Comparison of ENCODE assay signal across 13 cellular contexts in the genomic region with DNA sequence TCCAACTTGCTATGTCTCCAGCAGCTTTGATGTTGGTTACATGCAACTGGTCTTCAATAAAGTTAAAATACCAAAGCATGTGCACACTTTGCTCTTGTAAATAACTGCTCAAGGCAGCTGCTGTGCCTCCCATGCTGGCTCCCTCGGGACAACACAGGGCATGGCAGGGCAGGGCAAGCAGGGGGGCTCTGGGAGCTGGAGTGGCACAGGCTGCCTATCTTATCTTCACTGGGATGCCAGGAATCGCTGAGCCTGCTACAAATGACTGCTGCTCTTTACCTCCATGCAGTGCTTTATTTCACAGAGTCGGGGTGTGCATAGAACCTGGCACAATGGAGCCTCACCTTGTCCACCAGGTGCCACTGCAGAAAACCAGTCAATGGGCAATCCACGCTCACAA. TPM values are rescaled to one million over a fixed set of nuclear protein-coding genes. Genes with fewer than 3 reads are reported as not detected.
DNase-seq lines count a peak whose midpoint lies in the region; ATAC-seq and TF ChIP-seq lines count a peak whose summit lies in the region.
"Had no signal": no experiment of that assay in that cellular context is flagged by ENCODE, and none has a peak within 500 bp of the region (broad histone marks: within the 10 kb centered on the region; RNA-seq: fewer than 3 reads in every experiment).

No MANE protein-coding gene starts in this region.

- WGBS in SK-N-SH (ENCODE audit: low lambda C conversion rate): 80% methylated on average over 1 of the region's 4 CpGs
- WGBS in right lobe of liver (ENCODE audit: insufficient coverage, low coverage, low lambda C conversion rate, missing lambda C conversion rate): 57% methylated on average over 1 of the region's 4 CpGs
- 58 to 66% methylated on average over 2 to 4 of the region's 4 CpGs for WGBS in testis, 2 donors
- WGBS in suprapubic skin: no CpG with 5 or more reads among the region's 4 CpGs

- TF ChIP-seq CTCF in SK-N-SH (IDR thresholded peaks at IDR 0.05) (no peak), right lobe of liver (IDR thresholded peaks at IDR 0.05) (no peak), testis (IDR thresholded peaks at IDR 0.05) (no peak), suprapubic skin (IDR thresholded peaks at IDR 0.05) (no peak)

- DNase-seq in SK-N-SH: no peak
- DNase-seq in Right ventricle myocardium superior: peak; percentile 75
- no peak for DNase-seq in right lobe of liver
- DNase-seq in testis: peak; percentile 70
- no peak for DNase-seq in suprapubic skin (ENCODE audit: low spot score in 2 of 2)

- no peak for TF ChIP-seq POLR2A in right lobe of liver (IDR thresholded peaks at IDR 0.05)
- no peak for TF ChIP-seq POLR2A in testis (IDR thresholded peaks at IDR 0.05)
- TF ChIP-seq POLR2A in suprapubic skin (IDR thresholded peaks at IDR 0.05): no peak

- H3K9ac ChIP-seq in SK-N-SH: no peak overlapping the region
- H3K9ac ChIP-seq: GM23248 had no signal

- CTCF ChIA-PET in SK-N-SH (lab: Yijun Ruan, JAX): interaction anchor here (0.6 to 8.1 kb wide), 36 partner anchors 9 to 341 kb away, joined by 3 to 185 read pairs (median 9); a partner anchor contains a TSS

- intact Hi-C loops in Right ventricle myocardium superior (cut with DNase I): loop anchor here (2.0 to 5.0 kb wide), 2 partner anchors 38 to 73 kb away; a partner anchor contains a TSS
- intact Hi-C loops in right lobe of liver (cut with DNase I): loop anchor here in 1 of 2 donors (5.0 kb wide), 1 partner anchor 72 kb away; a partner anchor contains a TSS
- intact Hi-C loops in testis (cut with DNase I; ENCODE audit: low total_unique reads): loop anchor here (10.0 kb wide), 1 partner anchor 75 kb away; a partner anchor contains a TSS

- no peak for TF ChIP-seq RAD21 in SK-N-SH (IDR thresholded peaks at IDR 0.05; ENCODE audit: low read length)

- no peak overlapping the region for H3K4me2 ChIP-seq in SK-N-SH

- no peaks in the 10 kb centered on the region for H3K9me2 ChIP-seq in SK-N-SH

- no peaks in the 10 kb centered on the region for H3F3A ChIP-seq in SK-N-SH (replicated peaks; ENCODE audit: insufficient read depth)

- TF ChIP-seq EP300 in SK-N-SH (IDR thresholded peaks at IDR 0.05; ENCODE audit: borderline replicate concordance in 1 of 2, low read depth in 1 of 2, low read length in 1 of 2): no peak
- TF ChIP-seq EP300 in suprapubic skin (IDR thresholded peaks at IDR 0.05): no peak

- H3K36me3 ChIP-seq in SK-N-SH (replicated peaks in 1 of 2; ENCODE audit: control insufficient read depth in 1 of 2, insufficient read depth in 2 of 2, low read length in 1 of 2) (no peaks in the 10 kb centered on the region), right lobe of liver (no peaks in the 10 kb centered on the region), testis (ENCODE audit: low read depth, missing control alignments) (no peaks in the 10 kb centered on the region), suprapubic skin (no peaks in the 10 kb centered on the region)
- H3K36me3 ChIP-seq: SJCRH30 had no signal

- no peaks in the 10 kb centered on the region for H3K79me2 ChIP-seq in SK-N-SH (ENCODE audit: insufficient read depth)

- H3K27ac ChIP-seq in SK-N-SH (ENCODE audit: low read depth in 2 of 2, low read length in 1 of 2): no peak overlapping the region
- H3K27ac ChIP-seq in right lobe of liver: peak overlapping the region; percentile 81 to 94 (median 85)
- peak overlapping the region; percentile 19 to 86 for H3K27ac ChIP-seq in testis
- H3K27ac ChIP-seq in suprapubic skin: no peak overlapping the region
- H3K27ac ChIP-seq: C4-2B, GM23248, HL-60, SJCRH30 had no signal

- peaks cover 0 to 51% of the 10 kb centered on the region in 2 experiments; a peak in 1 of 4 replicates for H3K4me1 ChIP-seq in SK-N-SH (ENCODE audit: control insufficient read depth in 1 of 2, insufficient read depth in 2 of 2, low read depth in 1 of 2, low read length in 1 of 2)
- H3K4me1 ChIP-seq in right lobe of liver: peaks cover 0 to 82% (median 42%) of the 10 kb centered on the region in 4 donors
- peaks cover 89% of the 10 kb centered on the region for H3K4me1 ChIP-seq in testis
- H3K4me1 ChIP-seq in suprapubic skin: peaks cover 54% of the 10 kb centered on the region

- 0 out of 2 replicates have a peak, but pooled peaks cover 4% of the 10 kb centered on the region for H4K20me1 ChIP-seq in SK-N-SH (ENCODE audit: insufficient read depth)

- ATAC-seq in SK-N-SH treated with all-trans-retinoic acid at 6 μM for 48 hours (no peak), Right ventricle myocardium superior (ENCODE audit: poor library complexity) (peak; percentile 52), right lobe of liver (no peak), GM21381 (IDR thresholded peaks at IDR 0.05; ENCODE audit: unreplicated experiment) (no peak), GM18517 (IDR thresholded peaks at IDR 0.05; ENCODE audit: unreplicated experiment) (no peak)

- no peak overlapping the region for H2AFZ ChIP-seq in SK-N-SH (ENCODE audit: low read depth)
- H2AFZ ChIP-seq: GM23248 had no signal

- POLR2A ChIA-PET in SK-N-SH (lab: Yijun Ruan, JAX): interaction anchor here (1.4 kb wide), 1 partner anchor 73 kb away, joined by 5 read pairs; a partner anchor contains a TSS

- H3K27me3 ChIP-seq in SK-N-SH (ENCODE audit: insufficient read depth) (no peaks in the 10 kb centered on the region), right lobe of liver (no peaks in the 10 kb centered on the region), testis (no peaks in the 10 kb centered on the region), suprapubic skin (no peaks in the 10 kb centered on the region)
- H3K27me3 ChIP-seq: SJCRH30 had no signal

- H3K9me3 ChIP-seq in SK-N-SH: no peaks in the 10 kb centered on the region
- H3K9me3 ChIP-seq in right lobe of liver: no peaks in the 10 kb centered on the region
- H3K9me3 ChIP-seq in testis: no peaks in the 10 kb centered on the region
- no peaks in the 10 kb centered on the region for H3K9me3 ChIP-seq in suprapubic skin
- H3K9me3 ChIP-seq: SJCRH30 had no signal

- H3K4me3 ChIP-seq in SK-N-SH (ENCODE audit: low read depth in 2 of 2, low read length in 1 of 2): no peak overlapping the region
- H3K4me3 ChIP-seq in right lobe of liver: no peak overlapping the region
- H3K4me3 ChIP-seq in testis: no peak overlapping the region
- no peak overlapping the region for H3K4me3 ChIP-seq in suprapubic skin
- H3K4me3 ChIP-seq: GM23248, K562, SJCRH30 had no signal

TF ChIP-seq in SK-N-SH, 30 proteins besides CTCF, POLR2A, EP300 and RAD21:
- TF ChIP-seq GATA2 (CRISPR knock-in tag; IDR thresholded peaks at IDR 0.05) (0 out of 2 replicates have a peak, but pooled peaks have one; percentile 10), RFX5 (IDR thresholded peaks at IDR 0.05; ENCODE audit: low read length) (no peak), RCOR1 (IDR thresholded peaks at IDR 0.05; ENCODE audit: low read length) (no peak)

TF ChIP-seq in SK-N-SH treated with all-trans-retinoic acid at 6 μM for 48 hours, 23 proteins besides CTCF, POLR2A, EP300 and RAD21 (continues in another document):
- TF ChIP-seq ARNTL (CRISPR knock-in tag; IDR thresholded peaks at IDR 0.05; ENCODE audit: borderline replicate concordance, low read depth) (no peak), GLIS3 (CRISPR knock-in tag; IDR thresholded peaks at IDR 0.05) (no peak), ESRRG (CRISPR knock-in tag; IDR thresholded peaks at IDR 0.05) (no peak), BACH2 (CRISPR knock-in tag; IDR thresholded peaks at IDR 0.05; ENCODE audit: borderline replicate concordance) (no peak), ZFP30 (CRISPR knock-in tag; IDR thresholded peaks at IDR 0.05) (no peak), CSDC2 (CRISPR knock-in tag; IDR thresholded peaks at IDR 0.05) (no peak), SNAI2 (CRISPR knock-in tag; IDR thresholded peaks at IDR 0.05) (no peak), ZNF70 (CRISPR knock-in tag; IDR thresholded peaks at IDR 0.05) (no peak), TOX (CRISPR knock-in tag; IDR thresholded peaks at IDR 0.05; ENCODE audit: borderline replicate concordance) (no peak), ISL1 (CRISPR knock-in tag; IDR thresholded peaks at IDR 0.05) (no peak)
- TF ChIP-seq, protein P1, sequence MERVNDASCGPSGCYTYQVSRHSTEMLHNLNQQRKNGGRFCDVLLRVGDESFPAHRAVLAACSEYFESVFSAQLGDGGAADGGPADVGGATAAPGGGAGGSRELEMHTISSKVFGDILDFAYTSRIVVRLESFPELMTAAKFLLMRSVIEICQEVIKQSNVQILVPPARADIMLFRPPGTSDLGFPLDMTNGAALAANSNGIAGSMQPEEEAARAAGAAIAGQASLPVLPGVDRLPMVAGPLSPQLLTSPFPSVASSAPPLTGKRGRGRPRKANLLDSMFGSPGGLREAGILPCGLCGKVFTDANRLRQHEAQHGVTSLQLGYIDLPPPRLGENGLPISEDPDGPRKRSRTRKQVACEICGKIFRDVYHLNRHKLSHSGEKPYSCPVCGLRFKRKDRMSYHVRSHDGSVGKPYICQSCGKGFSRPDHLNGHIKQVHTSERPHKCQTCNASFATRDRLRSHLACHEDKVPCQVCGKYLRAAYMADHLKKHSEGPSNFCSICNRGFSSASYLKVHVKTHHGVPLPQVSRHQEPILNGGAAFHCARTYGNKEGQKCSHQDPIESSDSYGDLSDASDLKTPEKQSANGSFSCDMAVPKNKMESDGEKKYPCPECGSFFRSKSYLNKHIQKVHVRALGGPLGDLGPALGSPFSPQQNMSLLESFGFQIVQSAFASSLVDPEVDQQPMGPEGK (CRISPR knock-in tag; IDR thresholded peaks at IDR 0.05; ENCODE audit: borderline replicate concordance): no peak
- TF ChIP-seq, protein P2, sequence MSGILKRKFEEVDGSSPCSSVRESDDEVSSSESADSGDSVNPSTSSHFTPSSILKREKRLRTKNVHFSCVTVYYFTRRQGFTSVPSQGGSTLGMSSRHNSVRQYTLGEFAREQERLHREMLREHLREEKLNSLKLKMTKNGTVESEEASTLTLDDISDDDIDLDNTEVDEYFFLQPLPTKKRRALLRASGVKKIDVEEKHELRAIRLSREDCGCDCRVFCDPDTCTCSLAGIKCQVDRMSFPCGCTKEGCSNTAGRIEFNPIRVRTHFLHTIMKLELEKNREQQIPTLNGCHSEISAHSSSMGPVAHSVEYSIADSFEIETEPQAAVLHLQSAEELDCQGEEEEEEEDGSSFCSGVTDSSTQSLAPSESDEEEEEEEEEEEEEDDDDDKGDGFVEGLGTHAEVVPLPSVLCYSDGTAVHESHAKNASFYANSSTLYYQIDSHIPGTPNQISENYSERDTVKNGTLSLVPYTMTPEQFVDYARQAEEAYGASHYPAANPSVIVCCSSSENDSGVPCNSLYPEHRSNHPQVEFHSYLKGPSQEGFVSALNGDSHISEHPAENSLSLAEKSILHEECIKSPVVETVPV (CRISPR knock-in tag; IDR thresholded peaks at IDR 0.05): no peak

RNA-seq across cellular contexts. Expression of a gene that starts 21.8 kb away (rescaled TPM):
- polyA plus RNA-seq in SK-N-SH (2012; rRNA removed): 49.8 and 52.8 TPM in 2 replicates
- 26.8 and 41.1 TPM in 2 replicates for polyA plus RNA-seq in SK-N-SH (2012; cell fraction: cytosol; rRNA removed)
- 19.4 and 22.2 TPM in 2 replicates for polyA plus RNA-seq in SK-N-SH (2012; cell fraction: nucleus; rRNA removed)
- 16.2 TPM for total RNA-seq in Right ventricle myocardium superior
- total RNA-seq in right lobe of liver: 100 to 1,000 TPM in 5 of 6 experiments, 10 to 100 TPM in 1; 92.4 to 184 (median 170) TPM
- total RNA-seq in testis: 100 to 1,000 TPM in 1 of 2 donors, 10 to 100 TPM in 1; 83.1 to 120 TPM
- polyA plus RNA-seq in testis (ENCODE audit: insufficient read depth, low read depth, low replicate concordance): 66.0 TPM
- 10 to 100 TPM; 25.7 to 60.6 (median 50.0) TPM for total RNA-seq in suprapubic skin

Comparison
In these comparisons a context has a peak if more than half of its experiments do, and no peak if none do; other contexts are left out.
1. DNase-seq: peak in Right ventricle myocardium superior (single experiment) and testis (single experiment); none in SK-N-SH (single experiment), right lobe of liver (0 of 3) and suprapubic skin (0 of 2).
2. H3K27ac ChIP-seq: peak in right lobe of liver (3 of 3) and testis (2 of 2); none in SK-N-SH (0 of 2) and suprapubic skin (single experiment).